ENCODE assay signal across 11 cellular contexts in genomic region chr17:73305845-73306836, GRCh38. TPM values are rescaled to one million over a fixed set of nuclear protein-coding genes. Genes with fewer than 3 reads are reported as not detected.
A peak's percentile ranks its signal among the peaks of the same experiment; 100 is the strongest.
DNase-seq lines count a peak whose midpoint lies in the region; ATAC-seq and TF ChIP-seq lines count a peak whose summit lies in the region.
"Had no signal": no experiment of that assay in that cellular context is flagged by ENCODE, and none has a peak within 500 bp of the region (broad histone marks: within the 10 kb centered on the region; RNA-seq: fewer than 3 reads in every experiment).

No MANE protein-coding gene starts in this region.

- no peak overlapping the region for H3K4me3 Mint-ChIP-seq in endodermal cell
- peak overlapping the region; percentile 50 for H3K4me3 Mint-ChIP-seq in neural crest cell
- H3K4me3 Mint-ChIP-seq: activated T-cell treated with anti-CD3 and anti-CD28 coated beads, Interleukin-2, amount 50 U/mL, for 24 hours had no signal

- H3K27ac Mint-ChIP-seq in endodermal cell (no peak overlapping the region), neural crest cell (ENCODE audit: unreplicated experiment) (no peak overlapping the region)
- H3K27ac Mint-ChIP-seq: activated T-cell treated with anti-CD3 and anti-CD28 coated beads, Interleukin-2, amount 50 U/mL, for 24 hours had no signal

- intact Hi-C loops in heart right ventricle (cut with DNase I): loop anchor here in 3 of 10 donors (1.0 to 5.0 kb wide), 2 partner anchors 17 to 61 kb away; no protein-coding TSS in a partner anchor
- intact Hi-C loops in left ventricle myocardium superior (cut with micrococcal nuclease): no loop called here
- intact Hi-C loops in aorta (cut with DNase I): loop anchor here in 1 of 2 donors (5.0 to 10.0 kb wide), 2 partner anchors 36 to 51 kb away; no protein-coding TSS in a partner anchor

- H3K9me3 Mint-ChIP-seq in endodermal cell (no peaks in the 10 kb centered on the region), neural crest cell (peaks cover 2% of the 10 kb centered on the region)
- H3K9me3 Mint-ChIP-seq: activated T-cell treated with anti-CD3 and anti-CD28 coated beads, Interleukin-2, amount 50 U/mL, for 24 hours had no signal

- no peaks in the 10 kb centered on the region for H3K27me3 Mint-ChIP-seq in endodermal cell (ENCODE audit: insufficient read depth)
- peaks cover 21% of the 10 kb centered on the region for H3K27me3 Mint-ChIP-seq in neural crest cell (ENCODE audit: low read depth)

- no peak for ATAC-seq in heart right ventricle
- ATAC-seq in left ventricle myocardium superior: no peak
- no peak for ATAC-seq in aorta (ENCODE audit: low FRiP score)
- no peak for ATAC-seq in esophagus mucosa
- no peak for ATAC-seq in HG03139 (IDR thresholded peaks at IDR 0.05; ENCODE audit: unreplicated experiment)

- H3K9me3 ChIP-seq in heart right ventricle (no peaks in the 10 kb centered on the region), endodermal cell (ENCODE audit: control insufficient read depth, low read length) (no peaks in the 10 kb centered on the region), aorta (ENCODE audit: control insufficient read depth, low read length) (no peaks in the 10 kb centered on the region)

- H3K4me1 Mint-ChIP-seq in endodermal cell: peaks cover 37% of the 10 kb centered on the region
- peaks cover 37% of the 10 kb centered on the region for H3K4me1 Mint-ChIP-seq in neural crest cell

- WGBS in heart right ventricle, 2 donors: 42 to 58% methylated on average over 11 of the region's 11 CpGs
- 88 to 94% methylated on average over 5 to 11 of the region's 11 CpGs for WGBS in endodermal cell (ENCODE audit: insufficient coverage in 1 of 2, insufficient read length in 1 of 2), 2 experiments
- WGBS in aorta, 2 donors: 34 to 47% methylated on average over 11 of the region's 11 CpGs

- no peak for DNase-seq in heart right ventricle
- no peak for DNase-seq in left ventricle myocardium superior
- peak; percentile 65 for DNase-seq in endodermal cell
- no peak for DNase-seq in neural crest cell (ENCODE audit: low read depth, low spot score)
- DNase-seq in aorta: no peak
- DNase-seq in DMS79 treated with DMSO at 0.1 percent for 48 hours (lab: John Stamatoyannopoulos, UW): no peak
- DNase-seq: activated T-cell treated with anti-CD3 and anti-CD28 coated beads, Interleukin-2, amount 50 U/mL, for 24 hours; NCI-H2081 treated with DMSO at 0.1 percent for 48 hours had no signal

- peak overlapping the region in 8 of 10 donors; percentile 6 to 49 (median 41) for H3K4me3 ChIP-seq in heart right ventricle
- peak overlapping the region; percentile 36 for H3K4me3 ChIP-seq in endodermal cell (ENCODE audit: low read length)
- H3K4me3 ChIP-seq in aorta (ENCODE audit: low read length in 2 of 2): no peak overlapping the region

- H3K4me1 ChIP-seq in heart right ventricle (peaks cover 38 to 93% (median 87%) of the 10 kb centered on the region in 9 donors), endodermal cell (ENCODE audit: control insufficient read depth, insufficient read depth, low read length) (peaks cover 34% of the 10 kb centered on the region), aorta (ENCODE audit: control insufficient read depth in 1 of 2, insufficient read depth in 2 of 2, low read length in 2 of 2) (peaks cover 3 to 6% of the 10 kb centered on the region in 2 donors)

- H3K27ac ChIP-seq in heart right ventricle: peak overlapping the region; percentile 33 to 99 (median 98)
- H3K27ac ChIP-seq in endodermal cell (ENCODE audit: low read depth, low read length): peak overlapping the region; percentile 18
- H3K27ac ChIP-seq in aorta (ENCODE audit: low read depth in 1 of 2, low read length in 2 of 2): peak overlapping the region; percentile 88 to 98

- H3K36me3 Mint-ChIP-seq in endodermal cell (ENCODE audit: low read depth): peaks cover 25% of the 10 kb centered on the region
- H3K36me3 Mint-ChIP-seq in neural crest cell (ENCODE audit: low read depth): peaks cover 2% of the 10 kb centered on the region

- H3K27me3 ChIP-seq in heart right ventricle: no peaks in the 10 kb centered on the region
- H3K27me3 ChIP-seq in endodermal cell (ENCODE audit: control insufficient read depth, insufficient read depth, low read length, poor library complexity, severe bottlenecking): no peaks in the 10 kb centered on the region
- H3K27me3 ChIP-seq in aorta (ENCODE audit: control insufficient read depth in 1 of 2, insufficient read depth in 2 of 2, low read length in 1 of 2): no peaks in the 10 kb centered on the region

- TF ChIP-seq CTCF in heart right ventricle (IDR thresholded peaks at IDR 0.05) (no peak), endodermal cell (conservative IDR thresholded peaks at IDR 0.05) (no peak), neural crest cell (conservative IDR thresholded peaks at IDR 0.05) (no peak)

- H3K36me3 ChIP-seq in heart right ventricle: peaks cover 0 to 7% (median 0%) of the 10 kb centered on the region in 9 donors
- peaks cover 26% of the 10 kb centered on the region for H3K36me3 ChIP-seq in endodermal cell (ENCODE audit: control insufficient read depth, insufficient read depth, low read length)
- no peaks in the 10 kb centered on the region for H3K36me3 ChIP-seq in aorta (ENCODE audit: control insufficient read depth in 1 of 2, insufficient read depth in 2 of 2, low read length in 1 of 2)

- no peak overlapping the region for H3K9ac ChIP-seq in endodermal cell (ENCODE audit: extremely low read depth, low read length, poor library complexity, severe bottlenecking)

RNA-seq across cellular contexts. Expression of gene CDC42EP4, which starts 5.7 kb away (rescaled TPM):
- 10 to 100 TPM; 22.0 to 87.6 (median 32.1) TPM for total RNA-seq in heart right ventricle
- polyA plus RNA-seq in heart right ventricle: 10 to 100 TPM; 18.6 to 32.8 TPM
- 51.4 TPM for total RNA-seq in left ventricle myocardium superior
- total RNA-seq in endodermal cell: 10 to 100 TPM; 38.5 to 49.7 TPM
- polyA plus RNA-seq in endodermal cell (2013, experiment 1 of 2): 57.7 TPM
- polyA plus RNA-seq in endodermal cell (2013, experiment 2 of 2): 49.6 TPM
- total RNA-seq in neural crest cell: 31.0 and 33.4 TPM in 2 replicates
- 10 to 100 TPM; 62.8 to 73.7 TPM for total RNA-seq in aorta
- 10 to 100 TPM; 23.6 to 23.8 TPM for polyA plus RNA-seq in aorta
- 25.9 TPM for total RNA-seq in esophagus mucosa

RNA-seq across cellular contexts. Expression of gene CPSF4L, which starts 44.5 kb away (rescaled TPM):
- total RNA-seq in heart right ventricle: not detected
- polyA plus RNA-seq in heart right ventricle: not detected
- not detected for total RNA-seq in left ventricle myocardium superior
- under 1 TPM; 0.29 to 0.58 TPM for total RNA-seq in endodermal cell
- polyA plus RNA-seq in endodermal cell (2013, experiment 1 of 2): not detected
- polyA plus RNA-seq in endodermal cell (2013, experiment 2 of 2): not detected
- not detected in 2 replicates for total RNA-seq in neural crest cell
- under 1 TPM in 1 of 2 donors, not detected in 1; 0.81 TPM for total RNA-seq in aorta
- not detected for polyA plus RNA-seq in aorta
- not detected for total RNA-seq in esophagus mucosa
- total RNA-seq: mucosa of gallbladder had no signal

Comparison
In these comparisons a context has a peak if more than half of its experiments do, and no peak if none do; other contexts are left out.
1. H3K27ac ChIP-seq: peak in every context shown above with its lines; median percentile 98 in heart right ventricle; 93 in aorta; 18 in endodermal cell.
2. H3K4me3 ChIP-seq: peak in heart right ventricle (8 of 10) and endodermal cell (single experiment); none in aorta (0 of 2).